14 cellular contexts compared by ENCODE assay signal in genomic region chr4:151990201-151990600, GRCh38.
A peak's percentile ranks its signal among the peaks of the same experiment; 100 is the strongest.
DNase-seq lines count a peak whose midpoint lies in the region; ATAC-seq, FAIRE-seq and TF ChIP-seq lines count a peak whose summit lies in the region.
"Had no signal": no experiment of that assay in that cellular context is flagged by ENCODE, and none has a peak within 500 bp of the region (broad histone marks: within the 10 kb centered on the region; RNA-seq: fewer than 3 reads in every experiment).

No MANE protein-coding gene starts in this region.

- H3K27ac ChIP-seq in small intestine (ENCODE audit: low read depth in 1 of 2, low read length in 1 of 2), result no peak overlapping the region
- H3K27ac ChIP-seq: C4-2B, gastrocnemius medialis, neural progenitor cell had no signal

- TF ChIP-seq CTCF in kidney epithelial cell (IDR thresholded peaks at IDR 0.05; ENCODE audit: insufficient read depth, low read length, poor library complexity, severe bottlenecking) (no peak), GM13976 (IDR thresholded peaks at IDR 0.05; ENCODE audit: borderline replicate concordance, control extremely low read depth, extremely low read depth, insufficient read depth, missing control alignments) (no peak)

- H3K9me3 ChIP-seq in small intestine (ENCODE audit: control insufficient read depth, low read depth), result no peaks in the 10 kb centered on the region
- H3K9me3 ChIP-seq: gastrocnemius medialis had no signal

- TF ChIP-seq POLR2A in H54 (IDR thresholded peaks at IDR 0.05; ENCODE audit: low read depth, low read length), result no peak

- no peak for FAIRE-seq in H54 (lab: Jason Lieb, UNC)
- FAIRE-seq in small intestine (lab: Jason Lieb, UNC), result no peak

- in situ Hi-C loops in GM13976 (cut with MboI; ENCODE audit: low sequenced_read_pairs, unreplicated experiment), result no loop called here

- H3K36me3 ChIP-seq in kidney epithelial cell (ENCODE audit: control insufficient read depth, insufficient read depth, low read length) (no peaks in the 10 kb centered on the region), small intestine (ENCODE audit: control insufficient read depth in 2 of 2, insufficient read depth in 2 of 2, low read length in 2 of 2) (no peaks in the 10 kb centered on the region)
- H3K36me3 ChIP-seq: gastrocnemius medialis, neural progenitor cell had no signal

- H3K4me3 ChIP-seq in kidney epithelial cell (ENCODE audit: low read depth, low read length) (no peak overlapping the region), small intestine (ENCODE audit: low read depth in 1 of 2, low read length in 2 of 2) (no peak overlapping the region)
- H3K4me3 ChIP-seq: gastrocnemius medialis, neural progenitor cell, smooth muscle cell had no signal

- WGBS in small intestine, 3 donors, result 71 to 84% (median 72%) methylated on average over 4 of the region's 4 CpGs

- H3K27me3 ChIP-seq in kidney epithelial cell (ENCODE audit: control insufficient read depth, insufficient read depth, low read length) (no peaks in the 10 kb centered on the region), small intestine (ENCODE audit: control insufficient read depth in 2 of 2, insufficient read depth in 2 of 2, low read length in 2 of 2) (no peaks in the 10 kb centered on the region)
- H3K27me3 ChIP-seq: gastrocnemius medialis, neural progenitor cell had no signal

- DNase-seq in AG08395 (ENCODE audit: low spot score), result peak; percentile 89
- DNase-seq in H54 (ENCODE audit: insufficient read length, low spot score), result peak; percentile 42
- DNase-seq in T1000 (lab: John Stamatoyannopoulos, UW), result peak; percentile 38
- peak; percentile 44 for DNase-seq in kidney epithelial cell (ENCODE audit: low read depth)
- no peak for DNase-seq in small intestine
- DNase-seq in GM13976 (ENCODE audit: low spot score), result no peak
- DNase-seq in HUDEP-2 (lab: John Stamatoyannopoulos, UW; ENCODE audit: unreplicated experiment in 76 of 76), result no peak
- DNase-seq: gastrocnemius medialis, left cardiac atrium, NCI-H2107 had no signal

- no peak for ATAC-seq in HG03521 (IDR thresholded peaks at IDR 0.05; ENCODE audit: unreplicated experiment)
- ATAC-seq: gastrocnemius medialis, left cardiac atrium had no signal

- peaks cover 2 to 10% of the 10 kb centered on the region in 2 donors for H3K4me1 ChIP-seq in small intestine (ENCODE audit: control insufficient read depth in 2 of 2, insufficient read depth in 1 of 2, low read depth in 1 of 2, low read length in 1 of 2)

Comparison
In these comparisons a context has a peak if more than half of its experiments do, and no peak if none do; other contexts are left out.
1. DNase-seq: peak in AG08395 (single experiment), H54 (single experiment), T1000 (single experiment) and kidney epithelial cell (single experiment); none in small intestine (single experiment), GM13976 (single experiment) and HUDEP-2 (0 of 76).